Comparison of ENCODE assay signal across 1 cellular context in genomic region chr17:8062435-8062806, GRCh38.
TF ChIP-seq lines count a peak whose summit lies in the region.

No MANE protein-coding gene starts in this region.

TF ChIP-seq in neural cell, 6 proteins besides CTCF, POLR2A, EP300 and RAD21 (continued from another document):
- TF ChIP-seq, protein P1, sequence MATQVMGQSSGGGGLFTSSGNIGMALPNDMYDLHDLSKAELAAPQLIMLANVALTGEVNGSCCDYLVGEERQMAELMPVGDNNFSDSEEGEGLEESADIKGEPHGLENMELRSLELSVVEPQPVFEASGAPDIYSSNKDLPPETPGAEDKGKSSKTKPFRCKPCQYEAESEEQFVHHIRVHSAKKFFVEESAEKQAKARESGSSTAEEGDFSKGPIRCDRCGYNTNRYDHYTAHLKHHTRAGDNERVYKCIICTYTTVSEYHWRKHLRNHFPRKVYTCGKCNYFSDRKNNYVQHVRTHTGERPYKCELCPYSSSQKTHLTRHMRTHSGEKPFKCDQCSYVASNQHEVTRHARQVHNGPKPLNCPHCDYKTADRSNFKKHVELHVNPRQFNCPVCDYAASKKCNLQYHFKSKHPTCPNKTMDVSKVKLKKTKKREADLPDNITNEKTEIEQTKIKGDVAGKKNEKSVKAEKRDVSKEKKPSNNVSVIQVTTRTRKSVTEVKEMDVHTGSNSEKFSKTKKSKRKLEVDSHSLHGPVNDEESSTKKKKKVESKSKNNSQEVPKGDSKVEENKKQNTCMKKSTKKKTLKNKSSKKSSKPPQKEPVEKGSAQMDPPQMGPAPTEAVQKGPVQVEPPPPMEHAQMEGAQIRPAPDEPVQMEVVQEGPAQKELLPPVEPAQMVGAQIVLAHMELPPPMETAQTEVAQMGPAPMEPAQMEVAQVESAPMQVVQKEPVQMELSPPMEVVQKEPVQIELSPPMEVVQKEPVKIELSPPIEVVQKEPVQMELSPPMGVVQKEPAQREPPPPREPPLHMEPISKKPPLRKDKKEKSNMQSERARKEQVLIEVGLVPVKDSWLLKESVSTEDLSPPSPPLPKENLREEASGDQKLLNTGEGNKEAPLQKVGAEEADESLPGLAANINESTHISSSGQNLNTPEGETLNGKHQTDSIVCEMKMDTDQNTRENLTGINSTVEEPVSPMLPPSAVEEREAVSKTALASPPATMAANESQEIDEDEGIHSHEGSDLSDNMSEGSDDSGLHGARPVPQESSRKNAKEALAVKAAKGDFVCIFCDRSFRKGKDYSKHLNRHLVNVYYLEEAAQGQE (IDR thresholded peaks at IDR 0.05; ENCODE audit: borderline replicate concordance) = no peak
